ENCODE assay signal across 15 cellular contexts in genomic region chr1:239811211-239811902, GRCh38.
DNase-seq lines count a peak whose midpoint lies in the region; ATAC-seq and TF ChIP-seq lines count a peak whose summit lies in the region.
"Had no signal": no experiment of that assay in that cellular context is flagged by ENCODE, and none has a peak within 500 bp of the region (broad histone marks: within the 10 kb centered on the region; RNA-seq: fewer than 3 reads in every experiment).

No MANE protein-coding gene starts in this region.

- peak overlapping the region in 1 of 2 donors; percentile 31 for H3K4me3 Mint-ChIP-seq in stimulated activated naive CD8-positive, alpha-beta T cell treated with anti-CD3 and anti-CD28 coated beads, Interleukin-15, amount 100 ng/mL, for 72 hours

- H3K4me3 ChIP-seq in iPS-20b (ENCODE audit: low read length) (no peak overlapping the region), left ventricle myocardium inferior (no peak overlapping the region)
- H3K4me3 ChIP-seq: BLaER1, body of pancreas, heart left ventricle, lower lobe of right lung, SK-N-MC had no signal

- intact Hi-C loops in left ventricle myocardium inferior (cut with micrococcal nuclease): no loop called here

- H3K4me1 ChIP-seq in iPS-20b (ENCODE audit: insufficient read depth, low read length) (peaks cover 49% of the 10 kb centered on the region), left ventricle myocardium inferior (no peaks in the 10 kb centered on the region)
- H3K4me1 ChIP-seq: body of pancreas had no signal

- H3K27ac Mint-ChIP-seq in stimulated activated naive CD8-positive, alpha-beta T cell treated with anti-CD3 and anti-CD28 coated beads, Interleukin-15, amount 100 ng/mL, for 72 hours: peak overlapping the region; percentile 5 to 37
- H3K27ac Mint-ChIP-seq: progenitor cell of endocrine pancreas had no signal

- H3K27me3 ChIP-seq in iPS-20b (ENCODE audit: insufficient read depth, low read length): no peaks in the 10 kb centered on the region
- peaks cover 4% of the 10 kb centered on the region for H3K27me3 ChIP-seq in left ventricle myocardium inferior (ENCODE audit: low read depth)
- H3K27me3 ChIP-seq: BLaER1, body of pancreas, heart left ventricle had no signal

- H3K36me3 ChIP-seq in iPS-20b (ENCODE audit: insufficient read depth, low read depth, low read length) (no peaks in the 10 kb centered on the region), left ventricle myocardium inferior (no peaks in the 10 kb centered on the region)
- H3K36me3 ChIP-seq: BLaER1, heart left ventricle, lower lobe of right lung had no signal

- H3K9me3 Mint-ChIP-seq in stimulated activated naive CD8-positive, alpha-beta T cell treated with anti-CD3 and anti-CD28 coated beads, Interleukin-15, amount 100 ng/mL, for 72 hours: peaks cover 0 to 6% of the 10 kb centered on the region in 2 donors

- H3K9ac ChIP-seq in iPS-20b (ENCODE audit: low read depth, low read length): peak overlapping the region; percentile 11; the same call in 1 of the 2 replicates
- H3K9ac ChIP-seq: BLaER1 had no signal

- peak; percentile 68 for ATAC-seq in stimulated activated naive CD8-positive, alpha-beta T cell treated with anti-CD3 and anti-CD28 coated beads, Interleukin-15, amount 100 ng/mL, for 72 hours
- ATAC-seq in HG03095 (IDR thresholded peaks at IDR 0.05; ENCODE audit: unreplicated experiment): no peak
- ATAC-seq: body of pancreas, heart left ventricle, lower lobe of right lung had no signal

- H3K4me1 Mint-ChIP-seq in stimulated activated naive CD8-positive, alpha-beta T cell treated with anti-CD3 and anti-CD28 coated beads, Interleukin-15, amount 100 ng/mL, for 72 hours: peaks cover 20% of the 10 kb centered on the region

- DNase-seq in stimulated activated CD4-positive, alpha-beta T cell treated with anti-CD3 and anti-CD28 coated beads, Interleukin-1b, Interleukin-23, amount 100 ng/mL, for 48 hours: peak; percentile 30
- DNase-seq in stimulated activated CD4-positive, alpha-beta T cell treated with anti-CD3 and anti-CD28 coated beads, Interleukin-4, amount 100 ng/mL, for 1 hour: no peak
- peak; percentile 4 for DNase-seq in activated CD4-positive, alpha-beta T cell treated with anti-CD3 and anti-CD28 coated beads, Interleukin-2, amount 50 U/mL, for 1 hour
- DNase-seq in stimulated activated naive CD8-positive, alpha-beta T cell treated with anti-CD3 and anti-CD28 coated beads, Interleukin-15, amount 100 ng/mL, for 72 hours: no peak
- DNase-seq in left ventricle myocardium inferior: no peak
- DNase-seq in HK-2 (ENCODE audit: unreplicated experiment): no peak
- DNase-seq: body of pancreas, heart left ventricle, lower lobe of right lung had no signal

- H3K9me3 ChIP-seq in iPS-20b (ENCODE audit: insufficient read depth, low read depth, low read length) (no peaks in the 10 kb centered on the region), left ventricle myocardium inferior (replicated peaks) (no peaks in the 10 kb centered on the region)
- H3K9me3 ChIP-seq: BLaER1, body of pancreas, heart left ventricle, lower lobe of right lung had no signal

- H3K27me3 Mint-ChIP-seq in stimulated activated naive CD8-positive, alpha-beta T cell treated with anti-CD3 and anti-CD28 coated beads, Interleukin-15, amount 100 ng/mL, for 72 hours: no peaks in the 10 kb centered on the region

- no peak overlapping the region for H3K27ac ChIP-seq in iPS-20b (ENCODE audit: low read length)
- H3K27ac ChIP-seq in left ventricle myocardium inferior (replicated peaks): no peak overlapping the region
- H3K27ac ChIP-seq: BLaER1, body of pancreas, heart left ventricle, HL-60, lower lobe of right lung, SK-N-MC had no signal

- TF ChIP-seq CTCF in left ventricle myocardium inferior (IDR thresholded peaks at IDR 0.05; ENCODE audit: borderline replicate concordance): no peak

Comparison
In these comparisons a context has a peak if more than half of its experiments do, and no peak if none do; other contexts are left out.
1. DNase-seq: peak in stimulated activated CD4-positive, alpha-beta T cell treated with anti-CD3 and anti-CD28 coated beads, Interleukin-1b, Interleukin-23, amount 100 ng/mL, for 48 hours (single experiment) and activated CD4-positive, alpha-beta T cell treated with anti-CD3 and anti-CD28 coated beads, Interleukin-2, amount 50 U/mL, for 1 hour (single experiment); none in stimulated activated CD4-positive, alpha-beta T cell treated with anti-CD3 and anti-CD28 coated beads, Interleukin-4, amount 100 ng/mL, for 1 hour (single experiment), stimulated activated naive CD8-positive, alpha-beta T cell treated with anti-CD3 and anti-CD28 coated beads, Interleukin-15, amount 100 ng/mL, for 72 hours (0 of 2), left ventricle myocardium inferior (single experiment) and HK-2 (single experiment).